9 cellular contexts compared by ENCODE assay signal in the genomic region with DNA sequence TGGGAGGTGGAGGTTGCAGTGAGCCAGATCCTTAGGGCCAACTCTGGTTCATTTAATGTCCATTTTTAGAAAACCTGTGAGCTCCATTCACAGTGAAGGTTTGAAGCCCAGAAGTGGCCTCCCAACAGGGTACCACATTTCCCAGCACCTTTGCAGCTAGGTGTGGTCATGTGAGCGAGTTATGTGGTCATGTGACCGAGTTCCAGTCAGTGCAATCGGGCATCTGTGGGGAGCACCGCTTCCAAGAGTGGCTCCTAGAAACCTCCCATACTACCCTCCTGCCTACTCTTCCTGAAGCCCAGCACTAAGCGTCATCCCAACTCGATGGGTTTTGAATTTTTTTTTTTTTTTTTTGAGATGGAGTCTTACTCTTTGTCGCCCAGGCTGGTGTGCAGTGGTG. TPM values are rescaled to one million over a fixed set of nuclear protein-coding genes. Genes with fewer than 3 reads are reported as not detected.
DNase-seq lines count a peak whose midpoint lies in the region; ATAC-seq, FAIRE-seq and TF ChIP-seq lines count a peak whose summit lies in the region.
"Had no signal": no experiment of that assay in that cellular context is flagged by ENCODE, and none has a peak within 500 bp of the region (broad histone marks: within the 10 kb centered on the region; RNA-seq: fewer than 3 reads in every experiment).

No MANE protein-coding gene starts in this region.

- H3K27ac ChIP-seq in PC-3 (ENCODE audit: low read length) = no peak overlapping the region
- H3K27ac ChIP-seq in esophagus (ENCODE audit: low read depth in 2 of 2, low read length in 1 of 2) = peak overlapping the region; percentile 91 to 94
- peak overlapping the region; percentile 82 for H3K27ac ChIP-seq in smooth muscle cell (ENCODE audit: low read depth)

- H4K20me1 ChIP-seq in PC-3 (ENCODE audit: low read length) (no peaks in the 10 kb centered on the region), smooth muscle cell (ENCODE audit: low read depth) (no peaks in the 10 kb centered on the region)

- intact Hi-C loops in PC-3 (cut with micrococcal nuclease) = no loop called here

- H3K9ac ChIP-seq in PC-3 (ENCODE audit: low read length) (no peak overlapping the region), smooth muscle cell (ENCODE audit: low read depth) (no peak overlapping the region)

- no peak for ATAC-seq in PC-3
- no peak for ATAC-seq in naive thymus-derived CD8-positive, alpha-beta T cell

- H3K27me3 Mint-ChIP-seq in naive thymus-derived CD8-positive, alpha-beta T cell = peaks cover 0 to 1% (median 0%) of the 10 kb centered on the region in 5 donors

- H3K27me3 ChIP-seq in PC-3 (ENCODE audit: low read length) = no peaks in the 10 kb centered on the region
- no peaks in the 10 kb centered on the region for H3K27me3 ChIP-seq in esophagus (ENCODE audit: control insufficient read depth in 1 of 2, insufficient read depth in 2 of 2, low read length in 2 of 2)
- H3K27me3 ChIP-seq in smooth muscle cell (ENCODE audit: low read depth) = no peaks in the 10 kb centered on the region

- H3K4me1 Mint-ChIP-seq in naive thymus-derived CD8-positive, alpha-beta T cell = peaks cover 5 to 16% (median 15%) of the 10 kb centered on the region in 4 donors

- no peaks in the 10 kb centered on the region for H3K36me3 ChIP-seq in PC-3 (ENCODE audit: low read depth, low read length)
- H3K36me3 ChIP-seq in esophagus (ENCODE audit: control insufficient read depth in 2 of 2, insufficient read depth in 2 of 2, low read length in 1 of 2) = peaks cover 0 to 4% of the 10 kb centered on the region in 2 donors
- H3K36me3 ChIP-seq in smooth muscle cell (ENCODE audit: low read depth) = no peaks in the 10 kb centered on the region

- POLR2A ChIA-PET in PC-3 (lab: Charles Lee; ENCODE audit: unreplicated experiment) = no interaction called here
- POLR2A ChIA-PET in naive thymus-derived CD8-positive, alpha-beta T cell (lab: Charles Lee) = no interaction called here

- peaks cover 0 to 22% (median 2%) of the 10 kb centered on the region in 3 donors for H3K36me3 Mint-ChIP-seq in naive thymus-derived CD8-positive, alpha-beta T cell

- H3K4me3 Mint-ChIP-seq in naive thymus-derived CD8-positive, alpha-beta T cell = peak overlapping the region in 3 of 10 donors; percentile 73 to 86 (median 77)

- BruUV-seq in PC-3 (replicated peaks; lab: Mats Ljungman, UMichigan) = no TSS peak

- H3K4me2 ChIP-seq in PC-3 (ENCODE audit: low read length) = peak overlapping the region; percentile 92; the same call in 1 of the 2 replicates
- H3K4me2 ChIP-seq in smooth muscle cell = peak overlapping the region; percentile 80

- H3K27ac Mint-ChIP-seq in naive thymus-derived CD8-positive, alpha-beta T cell = peak overlapping the region in 2 of 10 donors; percentile 56 to 84

- TF ChIP-seq CTCF in PC-3 (conservative IDR thresholded peaks at IDR 0.05; ENCODE audit: low read depth, low read length) = no peak
- no peak for TF ChIP-seq CTCF in smooth muscle cell (IDR thresholded peaks at IDR 0.05; ENCODE audit: borderline replicate concordance, insufficient read depth, poor library complexity, severe bottlenecking)

- no peaks in the 10 kb centered on the region for H3K9me3 Mint-ChIP-seq in naive thymus-derived CD8-positive, alpha-beta T cell

- H3K4me3 ChIP-seq in PC-3 (ENCODE audit: low read length) (no peak overlapping the region), esophagus (ENCODE audit: low read depth in 1 of 2, low read length in 2 of 2) (no peak overlapping the region), smooth muscle cell (no peak overlapping the region)

- H2AFZ ChIP-seq in PC-3 (ENCODE audit: low read length) (no peak overlapping the region), smooth muscle cell (ENCODE audit: low read depth) (no peak overlapping the region)

- DNase-seq in NCI-H2107 treated with DMSO at 0.1 percent for 48 hours (lab: John Stamatoyannopoulos, UW; ENCODE audit: unreplicated experiment) = peak; percentile 37
- no peak for DNase-seq in NCI-H2107 (lab: John Stamatoyannopoulos, UW)
- no peak for DNase-seq in PC-3
- no peak for DNase-seq in smooth muscle cell (lab: John Stamatoyannopoulos, UW; ENCODE audit: unreplicated experiment)
- no peak for DNase-seq in naive thymus-derived CD8-positive, alpha-beta T cell
- no peak for DNase-seq in GM19239 (ENCODE audit: insufficient read length, low spot score)
- DNase-seq in HTR-8/SVneo (ENCODE audit: insufficient read length, low spot score) = no peak

- H3F3A ChIP-seq in PC-3 (ENCODE audit: low read length, unreplicated experiment) = peaks cover 4% of the 10 kb centered on the region
- H3F3A ChIP-seq in smooth muscle cell (ENCODE audit: low read depth) = no peaks in the 10 kb centered on the region

- 60 to 61% methylated on average over 7 of the region's 7 CpGs for WGBS in esophagus, 2 donors
- WGBS in smooth muscle cell (ENCODE audit: low lambda C conversion rate) = 88% methylated on average over 7 of the region's 7 CpGs

- H3K9me2 ChIP-seq in PC-3 (replicated peaks; ENCODE audit: low read length) = no peaks in the 10 kb centered on the region

- H3K79me2 ChIP-seq in PC-3 (ENCODE audit: low read length) = no peaks in the 10 kb centered on the region
- no peaks in the 10 kb centered on the region for H3K79me2 ChIP-seq in smooth muscle cell (ENCODE audit: low read depth)

- no peaks in the 10 kb centered on the region for H3K9me3 ChIP-seq in PC-3 (ENCODE audit: low read length)
- H3K9me3 ChIP-seq in esophagus (ENCODE audit: control insufficient read depth in 2 of 2, insufficient read depth in 1 of 2, low read depth in 1 of 2, low read length in 1 of 2) = no peaks in the 10 kb centered on the region
- no peaks in the 10 kb centered on the region for H3K9me3 ChIP-seq in smooth muscle cell (replicated peaks; ENCODE audit: low read depth)

- FAIRE-seq in GM19239 (lab: Jason Lieb, UNC) (no peak), HTR-8/SVneo (lab: Jason Lieb, UNC) (no peak)
- FAIRE-seq: A204.1 had no signal

- CTCF ChIA-PET in PC-3 (lab: Charles Lee) = no interaction called here

- H3K4me1 ChIP-seq in PC-3 (ENCODE audit: insufficient read depth, low read length) (0 out of 2 replicates have a peak, but pooled peaks cover 4% of the 10 kb centered on the region), esophagus (ENCODE audit: control insufficient read depth in 2 of 2, insufficient read depth in 2 of 2, low read length in 1 of 2) (no peaks in the 10 kb centered on the region), smooth muscle cell (ENCODE audit: low read depth) (no peaks in the 10 kb centered on the region)

RNA-seq across cellular contexts. Expression of gene PLA2G4C, which starts 0.7 kb away (rescaled TPM):
- total RNA-seq in PC-3 (2014; rRNA removed) = 0.63 and 2.6 TPM in 2 replicates
- 1 to 10 TPM; 1.8 to 2.8 TPM for polyA plus RNA-seq in esophagus
- 0.40 and 0.63 TPM in 2 replicates for total RNA-seq in smooth muscle cell
- 1.7 and 3.3 TPM in 2 replicates for polyA plus RNA-seq in smooth muscle cell
- 1 to 10 TPM; 1.6 to 2.7 TPM for total RNA-seq in naive thymus-derived CD8-positive, alpha-beta T cell
- under 1 TPM in 2 of 3 donors, not detected in 1; 0.39 to 0.74 TPM for polyA plus RNA-seq in naive thymus-derived CD8-positive, alpha-beta T cell

RNA-seq across cellular contexts. Expression of gene LIG1, which starts 58.9 kb away (rescaled TPM):
- total RNA-seq in PC-3 (2014; rRNA removed) (67.5 and 85.1 TPM in 2 replicates), smooth muscle cell (9.8 and 16.5 TPM in 2 replicates)
- polyA plus RNA-seq in esophagus (10 to 100 TPM; 31.2 to 53.3 TPM), smooth muscle cell (26.1 and 38.5 TPM in 2 replicates)
- total RNA-seq in naive thymus-derived CD8-positive, alpha-beta T cell = 100 to 1,000 TPM; 129 to 131 TPM
- polyA plus RNA-seq in naive thymus-derived CD8-positive, alpha-beta T cell = 10 to 100 TPM; 27.6 to 32.8 (median 28.8) TPM

RNA-seq across cellular contexts. Expression of gene ZSWIM9, which starts 59.2 kb away (rescaled TPM):
- total RNA-seq in PC-3 (2014; rRNA removed) = 1.8 and 2.6 TPM in 2 replicates
- 1 to 10 TPM; 3.2 TPM for polyA plus RNA-seq in esophagus
- total RNA-seq in smooth muscle cell = 0.18 and 1.3 TPM in 2 replicates
- polyA plus RNA-seq in smooth muscle cell = 1.3 and 1.6 TPM in 2 replicates
- total RNA-seq in naive thymus-derived CD8-positive, alpha-beta T cell = 1 to 10 TPM; 8.9 to 9.4 TPM
- polyA plus RNA-seq in naive thymus-derived CD8-positive, alpha-beta T cell = 1 to 10 TPM in 1 of 3 donors, under 1 TPM in 2; 0.26 to 1.2 (median 0.91) TPM
